1 cellular context compared by ENCODE assay signal in the genomic region with DNA sequence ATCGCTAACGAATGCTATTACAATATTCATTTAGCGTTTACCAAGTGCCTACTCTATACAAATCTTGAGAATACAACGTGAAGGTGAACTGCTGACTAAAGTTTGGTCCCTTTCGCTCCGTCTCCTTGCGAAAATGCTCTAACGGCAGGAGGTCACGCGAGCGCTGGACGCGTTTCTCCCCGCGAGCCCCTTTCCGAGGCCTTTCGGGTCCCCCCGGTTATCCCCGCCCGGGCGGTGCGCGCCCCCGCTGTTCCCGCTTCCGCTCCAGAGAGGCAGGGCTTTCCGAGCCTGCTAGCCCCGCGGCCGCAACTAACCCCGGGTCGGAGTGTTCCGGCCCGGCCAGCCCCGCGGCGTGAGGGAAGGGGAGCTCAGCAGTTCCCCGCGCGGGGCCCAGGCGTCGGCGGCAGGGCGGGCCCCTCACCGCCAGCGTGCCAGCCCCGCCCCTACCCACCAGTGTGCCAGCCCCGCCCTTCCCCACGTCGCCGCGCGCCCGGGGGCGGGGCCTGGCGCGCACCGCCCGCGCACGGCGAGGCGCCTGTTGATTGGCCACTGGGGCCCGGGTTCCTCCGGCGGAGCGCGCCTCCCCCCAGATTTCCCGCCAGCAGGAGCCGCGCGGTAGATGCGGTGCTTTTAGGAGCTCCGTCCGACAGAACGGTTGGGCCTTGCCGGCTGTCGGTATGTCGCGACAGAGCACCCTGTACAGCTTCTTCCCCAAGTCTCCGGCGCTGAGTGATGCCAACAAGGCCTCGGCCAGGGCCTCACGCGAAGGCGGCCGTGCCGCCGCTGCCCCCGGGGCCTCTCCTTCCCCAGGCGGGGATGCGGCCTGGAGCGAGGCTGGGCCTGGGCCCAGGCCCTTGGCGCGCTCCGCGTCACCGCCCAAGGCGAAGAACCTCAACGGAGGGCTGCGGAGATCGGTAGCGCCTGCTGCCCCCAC.
TF ChIP-seq lines count a peak whose summit lies in the region.

A gene with protein sequence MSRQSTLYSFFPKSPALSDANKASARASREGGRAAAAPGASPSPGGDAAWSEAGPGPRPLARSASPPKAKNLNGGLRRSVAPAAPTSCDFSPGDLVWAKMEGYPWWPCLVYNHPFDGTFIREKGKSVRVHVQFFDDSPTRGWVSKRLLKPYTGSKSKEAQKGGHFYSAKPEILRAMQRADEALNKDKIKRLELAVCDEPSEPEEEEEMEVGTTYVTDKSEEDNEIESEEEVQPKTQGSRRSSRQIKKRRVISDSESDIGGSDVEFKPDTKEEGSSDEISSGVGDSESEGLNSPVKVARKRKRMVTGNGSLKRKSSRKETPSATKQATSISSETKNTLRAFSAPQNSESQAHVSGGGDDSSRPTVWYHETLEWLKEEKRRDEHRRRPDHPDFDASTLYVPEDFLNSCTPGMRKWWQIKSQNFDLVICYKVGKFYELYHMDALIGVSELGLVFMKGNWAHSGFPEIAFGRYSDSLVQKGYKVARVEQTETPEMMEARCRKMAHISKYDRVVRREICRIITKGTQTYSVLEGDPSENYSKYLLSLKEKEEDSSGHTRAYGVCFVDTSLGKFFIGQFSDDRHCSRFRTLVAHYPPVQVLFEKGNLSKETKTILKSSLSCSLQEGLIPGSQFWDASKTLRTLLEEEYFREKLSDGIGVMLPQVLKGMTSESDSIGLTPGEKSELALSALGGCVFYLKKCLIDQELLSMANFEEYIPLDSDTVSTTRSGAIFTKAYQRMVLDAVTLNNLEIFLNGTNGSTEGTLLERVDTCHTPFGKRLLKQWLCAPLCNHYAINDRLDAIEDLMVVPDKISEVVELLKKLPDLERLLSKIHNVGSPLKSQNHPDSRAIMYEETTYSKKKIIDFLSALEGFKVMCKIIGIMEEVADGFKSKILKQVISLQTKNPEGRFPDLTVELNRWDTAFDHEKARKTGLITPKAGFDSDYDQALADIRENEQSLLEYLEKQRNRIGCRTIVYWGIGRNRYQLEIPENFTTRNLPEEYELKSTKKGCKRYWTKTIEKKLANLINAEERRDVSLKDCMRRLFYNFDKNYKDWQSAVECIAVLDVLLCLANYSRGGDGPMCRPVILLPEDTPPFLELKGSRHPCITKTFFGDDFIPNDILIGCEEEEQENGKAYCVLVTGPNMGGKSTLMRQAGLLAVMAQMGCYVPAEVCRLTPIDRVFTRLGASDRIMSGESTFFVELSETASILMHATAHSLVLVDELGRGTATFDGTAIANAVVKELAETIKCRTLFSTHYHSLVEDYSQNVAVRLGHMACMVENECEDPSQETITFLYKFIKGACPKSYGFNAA (N-terminal part only) (plus strand): TSS at position 589 of the 934 bp plus-strand sequence. CDS start 89 bp downstream, at position 678.

TF ChIP-seq in HepG2, 621 proteins besides CTCF, POLR2A, EP300 and RAD21 (continued from another document and continues in another):
- TF ChIP-seq ZNF691 (CRISPR knock-in tag; IDR thresholded peaks at IDR 0.05; ENCODE audit: borderline replicate concordance, low read depth) (no peak; the same call in 1 of the 2 replicates), PHF5A (CRISPR knock-in tag; IDR thresholded peaks at IDR 0.05; ENCODE audit: low read depth, unreplicated experiment) (peak; percentile 76), ZNF670 (CRISPR knock-in tag; IDR thresholded peaks at IDR 0.05; ENCODE audit: borderline replicate concordance) (peak; percentile 91; the same call in 1 of the 2 replicates), RBM39 (IDR thresholded peaks at IDR 0.05; ENCODE audit: low read depth, low read length, poor library complexity, severe bottlenecking) (peak; percentile 95), HDAC2 (CRISPR knock-in tag; IDR thresholded peaks at IDR 0.05) (0 out of 2 replicates have a peak, but pooled peaks have one; percentile 4), HIVEP1 (CRISPR knock-in tag; IDR thresholded peaks at IDR 0.05) (peak; percentile 89), NR2F6 (IDR thresholded peaks at IDR 0.05) (peak; percentile 9; the same call in 1 of the 2 replicates), NR2F6 (CRISPR knock-in tag; IDR thresholded peaks at IDR 0.05) (no peak), CENPT (CRISPR knock-in tag; IDR thresholded peaks at IDR 0.05; ENCODE audit: low read depth) (0 out of 2 replicates have a peak, but pooled peaks have one; percentile 59), CCAR2 (optimal IDR thresholded peaks at IDR 0.05; ENCODE audit: low read depth, low read length) (no peak), ZNF124 (CRISPR knock-in tag; IDR thresholded peaks at IDR 0.05) (0 out of 2 replicates have a peak, but pooled peaks have one; percentile 56), SNAPC4 (CRISPR knock-in tag; IDR thresholded peaks at IDR 0.05) (peak; percentile 53; the same call in 1 of the 2 replicates), ZBTB7B (CRISPR knock-in tag; IDR thresholded peaks at IDR 0.05) (peak; percentile 66), AKAP8 (CRISPR knock-in tag; IDR thresholded peaks at IDR 0.05) (peak; percentile 81; the same call in 1 of the 2 replicates), MLXIP (CRISPR knock-in tag; IDR thresholded peaks at IDR 0.05; ENCODE audit: borderline replicate concordance) (peak; percentile 68), AGO2 (optimal IDR thresholded peaks at IDR 0.05; ENCODE audit: low read depth, low read length) (peak; percentile 72), JARID2 (CRISPR knock-in tag; IDR thresholded peaks at IDR 0.05; ENCODE audit: insufficient replicate concordance) (peak; percentile 51), ZNF34 (CRISPR knock-in tag; IDR thresholded peaks at IDR 0.05; ENCODE audit: borderline replicate concordance) (0 out of 2 replicates have a peak, but pooled peaks have one; percentile 34), ZNF746 (CRISPR knock-in tag; IDR thresholded peaks at IDR 0.05) (no peak), ZBTB42 (CRISPR knock-in tag; IDR thresholded peaks at IDR 0.05) (peak; percentile 68; the same call in 1 of the 2 replicates), REXO4 (CRISPR knock-in tag; IDR thresholded peaks at IDR 0.05; ENCODE audit: borderline replicate concordance) (peak; percentile 89), ZNF674 (CRISPR knock-in tag; IDR thresholded peaks at IDR 0.05; ENCODE audit: low read depth) (peak; percentile 90; the same call in 1 of the 2 replicates), SMARCC2 (IDR thresholded peaks at IDR 0.05) (no peak)
- TF ChIP-seq, protein P1, sequence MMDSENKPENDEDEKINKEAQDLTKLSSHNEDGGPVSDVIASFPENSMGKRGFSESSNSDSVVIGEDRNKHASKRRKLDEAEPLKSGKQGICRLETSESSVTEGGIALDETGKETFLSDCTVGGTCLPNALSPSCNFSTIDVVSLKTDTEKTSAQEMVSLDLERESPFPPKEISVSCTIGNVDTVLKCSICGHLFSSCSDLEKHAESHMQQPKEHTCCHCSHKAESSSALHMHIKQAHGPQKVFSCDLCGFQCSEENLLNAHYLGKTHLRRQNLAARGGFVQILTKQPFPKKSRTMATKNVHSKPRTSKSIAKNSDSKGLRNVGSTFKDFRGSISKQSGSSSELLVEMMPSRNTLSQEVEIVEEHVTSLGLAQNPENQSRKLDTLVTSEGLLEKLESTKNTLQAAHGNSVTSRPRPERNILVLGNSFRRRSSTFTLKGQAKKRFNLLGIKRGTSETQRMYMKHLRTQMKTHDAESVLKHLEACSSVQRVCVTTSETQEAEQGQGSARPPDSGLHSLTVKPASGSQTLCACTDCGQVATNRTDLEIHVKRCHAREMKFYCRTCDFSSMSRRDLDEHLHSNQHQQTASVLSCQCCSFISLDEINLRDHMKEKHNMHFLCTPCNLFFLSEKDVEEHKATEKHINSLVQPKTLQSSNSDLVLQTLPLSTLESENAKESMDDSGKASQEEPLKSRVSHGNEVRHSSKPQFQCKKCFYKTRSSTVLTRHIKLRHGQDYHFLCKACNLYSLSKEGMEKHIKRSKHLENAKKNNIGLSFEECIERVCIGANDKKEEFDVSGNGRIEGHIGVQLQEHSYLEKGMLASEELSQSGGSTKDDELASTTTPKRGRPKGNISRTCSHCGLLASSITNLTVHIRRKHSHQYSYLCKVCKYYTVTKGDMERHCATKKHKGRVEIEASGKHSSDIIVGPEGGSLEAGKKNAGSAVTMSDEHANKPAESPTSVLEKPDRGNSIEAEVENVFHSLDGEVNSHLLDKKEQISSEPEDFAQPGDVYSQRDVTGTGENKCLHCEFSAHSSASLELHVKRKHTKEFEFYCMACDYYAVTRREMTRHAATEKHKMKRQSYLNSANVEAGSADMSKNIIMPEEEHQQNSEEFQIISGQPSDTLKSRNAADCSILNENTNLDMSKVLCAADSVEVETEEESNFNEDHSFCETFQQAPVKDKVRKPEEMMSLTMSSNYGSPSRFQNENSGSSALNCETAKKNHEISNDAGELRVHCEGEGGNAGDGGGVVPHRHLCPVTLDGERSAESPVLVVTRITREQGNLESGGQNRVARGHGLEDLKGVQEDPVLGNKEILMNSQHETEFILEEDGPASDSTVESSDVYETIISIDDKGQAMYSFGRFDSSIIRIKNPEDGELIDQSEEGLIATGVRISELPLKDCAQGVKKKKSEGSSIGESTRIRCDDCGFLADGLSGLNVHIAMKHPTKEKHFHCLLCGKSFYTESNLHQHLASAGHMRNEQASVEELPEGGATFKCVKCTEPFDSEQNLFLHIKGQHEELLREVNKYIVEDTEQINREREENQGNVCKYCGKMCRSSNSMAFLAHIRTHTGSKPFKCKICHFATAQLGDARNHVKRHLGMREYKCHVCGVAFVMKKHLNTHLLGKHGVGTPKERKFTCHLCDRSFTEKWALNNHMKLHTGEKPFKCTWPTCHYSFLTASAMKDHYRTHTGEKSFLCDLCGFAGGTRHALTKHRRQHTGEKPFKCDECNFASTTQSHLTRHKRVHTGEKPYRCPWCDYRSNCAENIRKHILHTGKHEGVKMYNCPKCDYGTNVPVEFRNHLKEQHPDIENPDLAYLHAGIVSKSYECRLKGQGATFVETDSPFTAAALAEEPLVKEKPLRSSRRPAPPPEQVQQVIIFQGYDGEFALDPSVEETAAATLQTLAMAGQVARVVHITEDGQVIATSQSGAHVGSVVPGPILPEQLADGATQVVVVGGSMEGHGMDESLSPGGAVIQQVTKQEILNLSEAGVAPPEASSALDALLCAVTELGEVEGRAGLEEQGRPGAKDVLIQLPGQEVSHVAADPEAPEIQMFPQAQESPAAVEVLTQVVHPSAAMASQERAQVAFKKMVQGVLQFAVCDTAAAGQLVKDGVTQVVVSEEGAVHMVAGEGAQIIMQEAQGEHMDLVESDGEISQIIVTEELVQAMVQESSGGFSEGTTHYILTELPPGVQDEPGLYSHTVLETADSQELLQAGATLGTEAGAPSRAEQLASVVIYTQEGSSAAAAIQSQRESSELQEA (CRISPR knock-in tag; IDR thresholded peaks at IDR 0.05; ENCODE audit: not compliant biosample characterization), result peak; percentile 84
- TF ChIP-seq, protein P2, sequence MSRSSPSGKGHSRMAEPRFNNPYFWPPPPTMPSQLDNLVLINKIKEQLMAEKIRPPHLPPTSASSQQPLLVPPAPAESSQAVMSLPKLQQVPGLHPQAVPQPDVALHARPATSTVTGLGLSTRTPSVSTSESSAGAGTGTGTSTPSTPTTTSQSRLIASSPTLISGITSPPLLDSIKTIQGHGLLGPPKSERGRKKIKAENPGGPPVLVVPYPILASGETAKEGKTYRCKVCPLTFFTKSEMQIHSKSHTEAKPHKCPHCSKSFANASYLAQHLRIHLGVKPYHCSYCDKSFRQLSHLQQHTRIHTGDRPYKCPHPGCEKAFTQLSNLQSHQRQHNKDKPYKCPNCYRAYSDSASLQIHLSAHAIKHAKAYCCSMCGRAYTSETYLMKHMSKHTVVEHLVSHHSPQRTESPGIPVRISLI (CRISPR knock-in tag; IDR thresholded peaks at IDR 0.05; ENCODE audit: borderline replicate concordance), result no peak; the same call in 1 of the 2 replicates
